Comparison of ENCODE assay signal across 18 cellular contexts in the genomic region with DNA sequence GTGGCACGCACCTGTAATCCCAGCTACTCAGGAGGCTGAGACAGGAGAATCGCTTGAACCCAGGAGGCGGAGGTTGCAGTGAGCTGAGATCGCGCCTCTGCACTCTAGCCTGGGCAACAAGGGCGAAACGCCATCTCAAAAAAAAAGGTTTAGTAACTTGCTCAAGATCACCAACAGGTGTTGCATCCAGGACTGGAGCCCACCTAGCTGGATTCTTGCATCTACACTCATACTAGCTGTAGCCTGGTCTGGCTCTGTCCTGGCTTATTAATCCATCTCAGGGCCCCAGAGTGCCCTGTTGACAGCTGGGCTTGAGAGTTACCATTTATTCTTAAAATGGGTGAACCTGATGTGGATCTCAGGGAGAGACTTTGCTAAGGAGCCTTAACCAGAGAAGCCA.
"Had no signal": no experiment of that assay in that cellular context is flagged by ENCODE, and none has a peak within 500 bp of the region (broad histone marks: within the 10 kb centered on the region; RNA-seq: fewer than 3 reads in every experiment).

No MANE protein-coding gene starts in this region.

- H3K4me1 ChIP-seq: right atrium auricular region, sigmoid colon had no signal

- H3K36me3 ChIP-seq: colonic mucosa, right atrium auricular region, sigmoid colon, thyroid gland had no signal

- H3K4me1 Mint-ChIP-seq: naive thymus-derived CD8-positive, alpha-beta T cell had no signal

- H3K9me3 ChIP-seq: colonic mucosa, mucosa of descending colon, right atrium auricular region, sigmoid colon, thyroid gland had no signal

- H3K27me3 ChIP-seq: colonic mucosa, foreskin keratinocyte, hepatocyte, right atrium auricular region, thyroid gland had no signal

- FAIRE-seq: endothelial cell of umbilical vein had no signal

- H3K27ac Mint-ChIP-seq: endodermal cell; naive thymus-derived CD8-positive, alpha-beta T cell had no signal

- DNase-seq: cerebellar nuclear complex; colonic mucosa; dermis blood vessel endothelial cell; endodermal cell; erythroblast; foreskin keratinocyte; mesendoderm; mucosa of descending colon; naive thymus-derived CD8-positive, alpha-beta T cell; posterior cingulate gyrus; sigmoid colon; stimulated activated CD4-positive, alpha-beta T cell treated with anti-CD3 and anti-CD28 coated beads, Interleukin-2, amount 100 ng/mL, for 48 hours; stimulated activated naive CD4-positive, alpha-beta T cell treated with Interleukin-2 at 50 U/mL for 16 hours; thyroid gland had no signal

- H2AFZ ChIP-seq: hepatocyte had no signal

- H3K27ac ChIP-seq: colonic mucosa, foreskin keratinocyte, hepatocyte, right atrium auricular region, sigmoid colon, skin epidermis had no signal

- H3K36me3 Mint-ChIP-seq: naive thymus-derived CD8-positive, alpha-beta T cell had no signal

- H3K4me3 Mint-ChIP-seq: endodermal cell; naive thymus-derived CD8-positive, alpha-beta T cell had no signal

- H3K9me3 Mint-ChIP-seq: endodermal cell had no signal

- H3K4me2 ChIP-seq: hepatocyte had no signal

- H3K4me3 ChIP-seq: colonic mucosa, hepatocyte, mucosa of descending colon, right atrium auricular region, sigmoid colon, skin epidermis, thyroid gland had no signal

- ATAC-seq: foreskin keratinocyte; mucosa of descending colon; naive thymus-derived CD8-positive, alpha-beta T cell had no signal
